8 cellular contexts compared by ENCODE assay signal in the genomic region with DNA sequence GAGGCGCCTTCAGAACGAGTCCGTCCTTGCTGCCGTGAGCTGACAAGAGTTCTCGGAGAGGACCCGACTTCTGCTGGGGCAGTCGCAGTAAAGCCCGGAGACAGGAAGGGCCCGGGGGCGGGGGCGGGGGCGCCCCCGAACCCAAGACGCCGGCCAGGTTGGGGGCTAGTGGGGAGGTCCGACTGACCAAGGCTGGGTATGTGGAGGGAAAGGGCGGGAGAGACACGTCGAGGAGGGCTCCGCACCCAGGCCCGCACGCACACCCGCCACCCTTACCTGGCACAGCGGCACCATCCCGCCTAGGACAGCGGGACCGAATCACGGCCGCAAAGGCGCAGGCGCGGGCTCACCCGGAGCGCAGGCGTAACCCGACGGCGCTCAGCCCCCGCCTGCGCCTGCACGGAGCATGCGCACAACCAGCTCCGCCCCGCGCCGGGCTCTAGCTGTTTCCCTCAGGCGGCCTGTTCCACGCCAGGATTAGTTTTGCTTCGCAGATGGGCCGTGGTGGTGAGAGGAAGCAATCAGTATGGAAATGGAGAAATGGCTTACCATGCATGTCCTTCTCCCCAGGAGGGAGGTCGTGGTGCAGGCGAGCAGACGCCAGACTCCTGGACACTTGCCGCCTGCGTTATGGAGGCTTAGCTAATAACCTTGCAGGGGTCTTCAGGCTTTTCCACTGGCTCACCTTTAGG. TPM values are rescaled to one million over a fixed set of nuclear protein-coding genes. Genes with fewer than 3 reads are reported as not detected.
DNase-seq lines count a peak whose midpoint lies in the region; ATAC-seq and TF ChIP-seq lines count a peak whose summit lies in the region.

A gene with protein sequence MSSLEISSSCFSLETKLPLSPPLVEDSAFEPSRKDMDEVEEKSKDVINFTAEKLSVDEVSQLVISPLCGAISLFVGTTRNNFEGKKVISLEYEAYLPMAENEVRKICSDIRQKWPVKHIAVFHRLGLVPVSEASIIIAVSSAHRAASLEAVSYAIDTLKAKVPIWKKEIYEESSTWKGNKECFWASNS (minus strand): TSS at position 322 of the 692 bp plus-strand sequence. CDS start 2,583 bp downstream, outside the sequence.

- H3K9me3 ChIP-seq in vagina: no peaks in the 10 kb centered on the region

- H3K27ac ChIP-seq in rectal smooth muscle tissue (ENCODE audit: low read depth, low read length): peak within 1 kb of the TSS; percentile 72
- peak within 1 kb of the TSS; percentile 75 for H3K27ac ChIP-seq in vagina

- no peak for TF ChIP-seq CTCF in astrocyte of the cerebellum (IDR thresholded peaks at IDR 0.05; ENCODE audit: low read depth, low read length, missing control alignments)
- TF ChIP-seq CTCF in vagina (IDR thresholded peaks at IDR 0.05): no peak

- H3K27me3 ChIP-seq in rectal smooth muscle tissue (ENCODE audit: control insufficient read depth, insufficient read depth, low read length) (no peaks in the 10 kb centered on the region), vagina (no peaks in the 10 kb centered on the region)

- intact Hi-C loops in vagina (cut with DNase I): no loop called here

- peak in 1 of 2 donors; percentile 74 for TF ChIP-seq POLR2A in vagina (IDR thresholded peaks at IDR 0.05)

- peak within 1 kb of the TSS; percentile 20 for H3K9ac ChIP-seq in rectal smooth muscle tissue (ENCODE audit: low read length)

- DNase-seq in NCI-H2081 (lab: John Stamatoyannopoulos, UW): peak; percentile 73 to 85
- peak; percentile 84 for DNase-seq in T-helper 9 cell
- peak; percentile 71 for DNase-seq in astrocyte of the cerebellum (ENCODE audit: low read depth)
- DNase-seq in hepatic stellate cell (ENCODE audit: low spot score): peak; percentile 97
- DNase-seq in vagina (ENCODE audit: extremely low spot score in 2 of 2): peak; percentile 91 to 97

- ATAC-seq in GM18517 (IDR thresholded peaks at IDR 0.05; ENCODE audit: unreplicated experiment) (peak; percentile 86), HG03039 (IDR thresholded peaks at IDR 0.05; ENCODE audit: unreplicated experiment) (peak; percentile 96)

- H3K4me1 ChIP-seq in rectal smooth muscle tissue (ENCODE audit: control insufficient read depth, insufficient read depth, low read length) (peaks cover 3% of the 10 kb centered on the region), vagina (peaks cover 16% of the 10 kb centered on the region)

- H3K36me3 ChIP-seq in rectal smooth muscle tissue (ENCODE audit: control insufficient read depth, insufficient read depth, low read length): no peaks in the 10 kb centered on the region
- no peaks in the 10 kb centered on the region for H3K36me3 ChIP-seq in vagina

- in situ Hi-C loops in astrocyte of the cerebellum (cut with HindIII; ENCODE audit: low sequenced_read_pairs): no loop called here

- H3K4me3 ChIP-seq in astrocyte of the cerebellum (ENCODE audit: low read depth, low read length): peak within 1 kb of the TSS; percentile 82
- H3K4me3 ChIP-seq in rectal smooth muscle tissue (ENCODE audit: low read length): peak within 1 kb of the TSS; percentile 78
- H3K4me3 ChIP-seq in vagina: peak within 1 kb of the TSS; percentile 58 to 83

RNA-seq across cellular contexts. Expression of the gene that starts here (rescaled TPM):
- 33.1 TPM for total RNA-seq in vagina

Comparison
In these comparisons a context has a peak if more than half of its experiments do, and no peak if none do; other contexts are left out.
1. Peak in every context shown above with its lines: DNase-seq, ATAC-seq, H3K4me3 ChIP-seq and H3K27ac ChIP-seq.